In the genomic region with DNA sequence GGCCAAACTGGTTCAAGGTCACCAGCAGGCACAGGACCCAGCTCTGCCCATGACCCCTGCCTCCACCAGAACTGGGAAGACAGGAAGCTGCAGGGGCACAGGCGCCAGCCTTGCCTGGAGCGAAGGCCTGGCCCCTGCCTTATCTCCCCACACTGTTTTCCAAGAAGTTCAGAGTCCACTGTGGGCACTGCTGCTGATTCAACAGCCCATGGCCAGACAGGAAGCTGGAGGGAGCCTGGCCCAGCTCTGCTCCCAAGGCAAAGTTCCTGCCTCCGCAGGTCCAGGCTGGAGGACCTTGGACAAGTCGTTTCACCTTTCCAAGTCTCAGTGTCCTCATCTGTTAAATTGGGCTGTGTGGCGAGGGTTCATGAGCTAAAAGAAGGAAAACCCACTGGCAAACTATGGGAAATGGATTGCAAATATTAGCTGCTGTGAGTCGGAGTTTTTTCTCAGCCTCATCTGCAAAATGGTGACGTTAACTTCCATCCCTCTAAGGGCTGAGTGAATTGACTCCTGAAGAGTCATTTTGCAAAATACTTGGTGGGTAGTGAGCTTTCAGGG, we compare ENCODE assay signal across 8 cellular contexts. TPM values are rescaled to one million over a fixed set of nuclear protein-coding genes. Genes with fewer than 3 reads are reported as not detected.
DNase-seq lines count a peak whose midpoint lies in the region; ATAC-seq and TF ChIP-seq lines count a peak whose summit lies in the region.

No MANE protein-coding gene starts in this region.

- no peak overlapping the region for H3K14ac ChIP-seq in neuronal stem cell (ENCODE audit: low read length)

- peaks cover 21% of the 10 kb centered on the region for H3K4me1 Mint-ChIP-seq in CD4-positive, alpha-beta T cell (ENCODE audit: low read depth)

- no peaks in the 10 kb centered on the region for H3K27me3 Mint-ChIP-seq in CD4-positive, alpha-beta T cell

- no peak overlapping the region for H3K18ac ChIP-seq in neuronal stem cell (ENCODE audit: low read length)

- peak overlapping the region; percentile 73 for H2AK5ac ChIP-seq in neuronal stem cell (ENCODE audit: low read depth, low read length)

- H3K4me2 ChIP-seq in fibroblast of lung (ENCODE audit: extremely low read depth, insufficient read depth, low read length) (peak overlapping the region; percentile 79), neuronal stem cell (ENCODE audit: insufficient read depth, low read length, poor library complexity, severe bottlenecking) (peak overlapping the region; percentile 99)

- H2BK120ac ChIP-seq in neuronal stem cell (ENCODE audit: low read depth, low read length), result no peak overlapping the region

- H4K91ac ChIP-seq in neuronal stem cell (ENCODE audit: low read depth, low read length, poor library complexity), result no peak overlapping the region

- H3K9ac ChIP-seq in fibroblast of lung (ENCODE audit: insufficient read depth, low read length) (no peak overlapping the region), neuronal stem cell (ENCODE audit: low read depth, low read length, poor library complexity) (peak overlapping the region; percentile 98)

- no peak overlapping the region for H2BK15ac ChIP-seq in neuronal stem cell (ENCODE audit: low read length)

- no peaks in the 10 kb centered on the region for H4K20me1 ChIP-seq in fibroblast of lung (ENCODE audit: control insufficient read depth, extremely low read depth, insufficient read depth, low read length)

- no peak overlapping the region for H2BK12ac ChIP-seq in neuronal stem cell (ENCODE audit: low read length)

- H3K9me3 Mint-ChIP-seq in CD4-positive, alpha-beta T cell, result no peaks in the 10 kb centered on the region

- H3K4me3 ChIP-seq in RWPE2 (ENCODE audit: severe bottlenecking) (peak overlapping the region; percentile 92), fibroblast of lung (replicated peaks in 1 of 4; ENCODE audit: control extremely low read depth in 1 of 4, insufficient read depth in 1 of 4, low read depth in 3 of 4, low read length in 4 of 4) (peak overlapping the region; percentile 76 to 91 (median 88)), neuronal stem cell (ENCODE audit: low read length in 2 of 2) (peak overlapping the region; percentile 17 to 95)

- peak overlapping the region; percentile 53 for H3K23ac ChIP-seq in neuronal stem cell (ENCODE audit: low read depth, low read length, poor library complexity)

- no peaks in the 10 kb centered on the region for H3K79me2 ChIP-seq in fibroblast of lung (ENCODE audit: control insufficient read depth, insufficient read depth, low read length)

- H3K27ac ChIP-seq in CD4-positive, alpha-beta T cell (ENCODE audit: low read depth, low read length), result no peak overlapping the region
- H3K27ac ChIP-seq in RWPE2 (ENCODE audit: poor library complexity, severe bottlenecking) (no peak overlapping the region), fibroblast of lung (ENCODE audit: insufficient read depth, low read length) (no peak overlapping the region), neuronal stem cell (replicated peaks; ENCODE audit: low read length) (no peak overlapping the region)

- H2BK5ac ChIP-seq in neuronal stem cell (ENCODE audit: low read length), result no peak overlapping the region

- no peaks in the 10 kb centered on the region for H3K9me3 ChIP-seq in CD4-positive, alpha-beta T cell (ENCODE audit: control insufficient read depth, low read length)
- H3K9me3 ChIP-seq in RWPE2 (ENCODE audit: severe bottlenecking) (no peaks in the 10 kb centered on the region), fibroblast of lung (ENCODE audit: control insufficient read depth, insufficient read depth, low read depth, low read length) (no peaks in the 10 kb centered on the region), neuronal stem cell (replicated peaks in 1 of 2; ENCODE audit: control insufficient read depth in 2 of 2, insufficient read depth in 1 of 2, low read depth in 1 of 2, low read length in 2 of 2) (no peaks in the 10 kb centered on the region)

- no peak for DNase-seq in CD4-positive, alpha-beta T cell
- DNase-seq in RWPE2 (ENCODE audit: low spot score) (no peak), fibroblast of lung (ENCODE audit: low read depth in 2 of 2) (peak; percentile 10 to 27), neuronal stem cell (ENCODE audit: low spot score) (no peak), NCI-H2171 (lab: John Stamatoyannopoulos, UW) (no peak), NCI-H524 (lab: John Stamatoyannopoulos, UW) (no peak), NCI-H82 (lab: John Stamatoyannopoulos, UW) (no peak)

- H3K4me3 Mint-ChIP-seq in CD4-positive, alpha-beta T cell, result peak overlapping the region; percentile 78

- no peaks in the 10 kb centered on the region for H3K36me3 Mint-ChIP-seq in CD4-positive, alpha-beta T cell (ENCODE audit: low read depth)

- H2AFZ ChIP-seq in fibroblast of lung (ENCODE audit: low read length) (no peak overlapping the region), neuronal stem cell (ENCODE audit: low read length) (no peak overlapping the region)

- H3K4me1 ChIP-seq in RWPE2 (ENCODE audit: insufficient read depth, poor library complexity, severe bottlenecking), result peaks cover 8% of the 10 kb centered on the region
- peaks cover 6% of the 10 kb centered on the region for H3K4me1 ChIP-seq in fibroblast of lung (ENCODE audit: control insufficient read depth, extremely low read depth, insufficient read depth, low read length)
- H3K4me1 ChIP-seq in neuronal stem cell (ENCODE audit: control insufficient read depth in 2 of 2, insufficient read depth in 1 of 2, low read depth in 1 of 2, low read length in 2 of 2), result peaks cover 7 to 9% of the 10 kb centered on the region in 2 donors

- no CpG with 5 or more reads among the region's 7 CpGs for WGBS in neuronal stem cell (ENCODE audit: extremely low coverage in 2 of 2, insufficient read length in 2 of 2, insufficient replicate concordance in 1 of 2), 2 donors

- POLR2A ChIA-PET in CD4-positive, alpha-beta T cell (lab: Charles Lee), result no interaction called here

- intact Hi-C loops in CD4-positive, alpha-beta T cell (cut with DNase I, micrococcal nuclease), result loop anchor here in 1 of 2 experiments (10.0 kb wide), 1 partner anchor 1987 kb away; the partner anchor contains the start of gene PLBD2

- no peak for TF ChIP-seq CTCF in CD4-positive, alpha-beta T cell (IDR thresholded peaks at IDR 0.05)
- TF ChIP-seq CTCF in RWPE2 (IDR thresholded peaks at IDR 0.05; ENCODE audit: poor library complexity, severe bottlenecking), result no peak
- no peak for TF ChIP-seq CTCF in fibroblast of lung (conservative IDR thresholded peaks at IDR 0.05 in 1 of 2, IDR thresholded peaks at IDR 0.05 in 1 of 2; ENCODE audit: low read depth in 1 of 2, low read length in 2 of 2)

- H3K27ac Mint-ChIP-seq in CD4-positive, alpha-beta T cell, result peak overlapping the region; percentile 36

- no peak for ATAC-seq in CD4-positive, alpha-beta T cell (ENCODE audit: poor library complexity)
- no peak for ATAC-seq in RWPE2 (ENCODE audit: low read depth)
- no peak for ATAC-seq in HG02870 (IDR thresholded peaks at IDR 0.05; ENCODE audit: unreplicated experiment)

- CTCF ChIA-PET in CD4-positive, alpha-beta T cell (lab: Charles Lee), result interaction anchor here (2.8 kb wide), 1 partner anchor 29 kb away, joined by 13 read pairs; no protein-coding TSS in a partner anchor

- no peak overlapping the region for H4K8ac ChIP-seq in neuronal stem cell (ENCODE audit: low read depth, low read length)

- H3K36me3 ChIP-seq in RWPE2 (ENCODE audit: low read depth) (no peaks in the 10 kb centered on the region), fibroblast of lung (ENCODE audit: control insufficient read depth, insufficient read depth, low read length) (peaks cover 2% of the 10 kb centered on the region), neuronal stem cell (replicated peaks in 1 of 2; ENCODE audit: control insufficient read depth in 2 of 2, insufficient read depth in 2 of 2, low read length in 2 of 2) (peaks cover 12 to 27% of the 10 kb centered on the region in 2 donors)

- no peak overlapping the region for H3K4ac ChIP-seq in neuronal stem cell (ENCODE audit: low read length)

- H3K79me1 ChIP-seq in neuronal stem cell (ENCODE audit: low read depth, low read length), result peaks cover 6% of the 10 kb centered on the region

- H3K27me3 ChIP-seq in CD4-positive, alpha-beta T cell (ENCODE audit: control insufficient read depth, insufficient read depth, low read length), result no peaks in the 10 kb centered on the region
- H3K27me3 ChIP-seq in RWPE2 (ENCODE audit: insufficient read depth, poor library complexity, severe bottlenecking) (no peaks in the 10 kb centered on the region), fibroblast of lung (ENCODE audit: control insufficient read depth, insufficient read depth, low read length) (no peaks in the 10 kb centered on the region), neuronal stem cell (ENCODE audit: control insufficient read depth in 3 of 3, insufficient read depth in 3 of 3, low read depth in 1 of 3, low read length in 3 of 3) (no peaks in the 10 kb centered on the region)

RNA-seq across cellular contexts. Expression of gene PHETA1, which starts 1.2 kb away (rescaled TPM):
- 1 to 10 TPM; 1.3 to 1.7 TPM for total RNA-seq in CD4-positive, alpha-beta T cell
- total RNA-seq in fibroblast of lung, result 3.8 and 4.1 TPM in 2 replicates
- 2.6 and 3.4 TPM in 2 replicates for polyA plus RNA-seq in fibroblast of lung
- 3.9 and 7.2 TPM in 2 replicates for polyA plus RNA-seq in fibroblast of lung (2012)
- 3.1 and 3.4 TPM in 2 replicates for polyA minus RNA-seq in fibroblast of lung (ENCODE audit: low replicate concordance)
- polyA plus RNA-seq in neuronal stem cell (2013, experiment 1 of 2), result 10.7 TPM
- 11.2 TPM for polyA plus RNA-seq in neuronal stem cell (2013, experiment 2 of 2)

RNA-seq across cellular contexts. Expression of gene SH2B3, which starts 38.0 kb away (rescaled TPM):
- 10 to 100 TPM; 42.3 to 46.4 TPM for total RNA-seq in CD4-positive, alpha-beta T cell
- total RNA-seq in fibroblast of lung, result 7.4 and 18.0 TPM in 2 replicates
- polyA plus RNA-seq in fibroblast of lung, result 29.2 and 32.0 TPM in 2 replicates
- polyA plus RNA-seq in fibroblast of lung (2012), result 21.3 and 28.0 TPM in 2 replicates
- 52.3 and 55.9 TPM in 2 replicates for polyA minus RNA-seq in fibroblast of lung (ENCODE audit: low replicate concordance)
- polyA plus RNA-seq in neuronal stem cell (2013, experiment 1 of 2), result 6.5 TPM
- polyA plus RNA-seq in neuronal stem cell (2013, experiment 2 of 2), result 6.3 TPM

Comparison
In these comparisons a context has a peak if more than half of its experiments do, and no peak if none do; other contexts are left out.
1. DNase-seq: peak in fibroblast of lung (2 of 2); none in CD4-positive, alpha-beta T cell (0 of 10), RWPE2 (single experiment), neuronal stem cell (single experiment), NCI-H2171 (single experiment), NCI-H524 (0 of 2) and NCI-H82 (single experiment).
2. Peak in every context shown above with its lines, with median percentiles within 50 percentile points of each other: H3K4me3 ChIP-seq.